Comparison of ENCODE assay signal across 40 cellular contexts in the genomic region with DNA sequence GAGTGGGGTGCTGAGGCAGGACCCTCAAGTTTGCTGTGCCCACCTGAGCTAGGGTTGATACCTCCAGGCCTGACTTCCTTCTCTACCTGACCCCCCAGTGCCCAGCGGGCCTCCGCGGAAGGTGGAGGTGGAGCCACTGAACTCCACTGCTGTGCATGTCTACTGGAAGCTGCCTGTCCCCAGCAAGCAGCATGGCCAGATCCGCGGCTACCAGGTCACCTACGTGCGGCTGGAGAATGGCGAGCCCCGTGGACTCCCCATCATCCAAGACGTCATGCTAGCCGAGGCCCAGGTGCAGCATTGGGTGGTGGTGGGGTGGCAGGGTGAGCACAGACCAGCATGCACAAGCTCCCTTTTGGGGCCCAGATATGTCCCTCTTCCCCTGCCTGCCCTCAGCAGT.
"Had no signal": no experiment of that assay in that cellular context is flagged by ENCODE, and none has a peak within 500 bp of the region (broad histone marks: within the 10 kb centered on the region; RNA-seq: fewer than 3 reads in every experiment).

No MANE protein-coding gene starts in this region.

- FAIRE-seq: astrocyte had no signal

- ATAC-seq: activated naive CD4-positive, alpha-beta T cell treated with anti-CD3 and anti-CD28 coated beads, Interleukin-2, amount 50 U/mL, for 72 hours; activated naive CD8-positive, alpha-beta T cell treated with anti-CD3 and anti-CD28 coated beads, Interleukin-2, amount 50 U/mL, for 24 hours; activated T-cell treated with anti-CD3 and anti-CD28 coated beads, Interleukin-2, amount 50 U/mL, for 4 hours; activated T-cell treated with anti-CD3 and anti-CD28 coated beads, Interleukin-2, amount 50 U/mL, for 72 hours; activated T-helper 17 cell treated with anti-CD3 and anti-CD28 coated beads, Interleukin-2, amount 50 U/mL, for 72 hours; body of pancreas had no signal

- H3K4me3 Mint-ChIP-seq: activated naive CD4-positive, alpha-beta T cell treated with anti-CD3 and anti-CD28 coated beads for 36 hours; activated naive CD4-positive, alpha-beta T cell treated with anti-CD3 and anti-CD28 coated beads, Interleukin-2, amount 10 ng/mL, durations not matched to agents 7 days and 5 days; activated naive CD4-positive, alpha-beta T cell treated with anti-CD3 and anti-CD28 coated beads, Interleukin-2, amount 50 U/mL, for 24 hours; activated naive CD8-positive, alpha-beta T cell; activated naive CD8-positive, alpha-beta T cell treated with anti-CD3 and anti-CD28 coated beads for 36 hours; activated naive CD8-positive, alpha-beta T cell treated with anti-CD3 and anti-CD28 coated beads, Interleukin-2, amount 10 ng/mL, durations not matched to agents 7 days and 5 days; activated naive CD8-positive, alpha-beta T cell treated with anti-CD3 and anti-CD28 coated beads, Interleukin-2, amount 50 U/mL, for 24 hours; activated T-cell treated with anti-CD3 and anti-CD28 coated beads, Interleukin-2, amount 50 U/mL, for 24 hours; activated T-cell treated with anti-CD3 and anti-CD28 coated beads, Interleukin-2, amount 50 U/mL, for 4 hours; activated T-cell treated with anti-CD3 and anti-CD28 coated beads, Interleukin-2, amount 50 U/mL, for 72 hours; activated T-helper 1 cell treated with anti-CD3 and anti-CD28 coated beads, Interleukin-12 subunit alpha, Interleukin-12 subunit beta, Interleukin-2, Interleukin-4 antibody, amounts not matched to agents 30 ng/mL and 10 ng/mL and 1 ng/mL, durations not matched to agents 14 hours and 24 hours and 36 hours; activated T-helper 17 cell treated with anti-CD3 and anti-CD28 coated beads, Interleukin-2, amount 50 U/mL, for 72 hours; brain; central memory CD8-positive, alpha-beta T cell had no signal

- H3K9me3 ChIP-seq: adrenal gland, ascending aorta, body of pancreas, breast epithelium had no signal

- H3K4me3 ChIP-seq: adrenal gland, ascending aorta, body of pancreas, breast epithelium, cardiac muscle cell had no signal

- H3K36me3 Mint-ChIP-seq: activated naive CD4-positive, alpha-beta T cell treated with anti-CD3 and anti-CD28 coated beads, Interleukin-2, amount 10 ng/mL, durations not matched to agents 7 days and 5 days; activated naive CD4-positive, alpha-beta T cell treated with anti-CD3 and anti-CD28 coated beads, Interleukin-2, amount 50 U/mL, for 24 hours; activated naive CD4-positive, alpha-beta T cell treated with anti-CD3 and anti-CD28 coated beads, Interleukin-2, amount 50 U/mL, for 72 hours; activated naive CD8-positive, alpha-beta T cell; activated naive CD8-positive, alpha-beta T cell treated with anti-CD3 and anti-CD28 coated beads for 36 hours; activated naive CD8-positive, alpha-beta T cell treated with anti-CD3 and anti-CD28 coated beads, Interleukin-2, amount 10 ng/mL, durations not matched to agents 7 days and 5 days had no signal

- H3K4me1 ChIP-seq: adrenal gland, ascending aorta, body of pancreas, breast epithelium had no signal

- H3K4me1 Mint-ChIP-seq: activated naive CD4-positive, alpha-beta T cell treated with anti-CD3 and anti-CD28 coated beads, Interleukin-2, amount 10 ng/mL, durations not matched to agents 7 days and 5 days; activated naive CD4-positive, alpha-beta T cell treated with anti-CD3 and anti-CD28 coated beads, Interleukin-2, amount 50 U/mL, for 24 hours; activated naive CD8-positive, alpha-beta T cell treated with anti-CD3 and anti-CD28 coated beads for 36 hours; activated naive CD8-positive, alpha-beta T cell treated with anti-CD3 and anti-CD28 coated beads, Interleukin-2, amount 10 ng/mL, durations not matched to agents 7 days and 5 days; activated naive CD8-positive, alpha-beta T cell treated with anti-CD3 and anti-CD28 coated beads, Interleukin-2, amount 50 U/mL, for 24 hours; brain; central memory CD8-positive, alpha-beta T cell had no signal

- H3K9me3 Mint-ChIP-seq: activated naive CD4-positive, alpha-beta T cell treated with anti-CD3 and anti-CD28 coated beads for 36 hours; activated naive CD4-positive, alpha-beta T cell treated with anti-CD3 and anti-CD28 coated beads, Interleukin-2, amount 10 ng/mL, durations not matched to agents 7 days and 5 days; activated naive CD4-positive, alpha-beta T cell treated with anti-CD3 and anti-CD28 coated beads, Interleukin-2, amount 50 U/mL, for 24 hours; activated naive CD4-positive, alpha-beta T cell treated with anti-CD3 and anti-CD28 coated beads, Interleukin-2, amount 50 U/mL, for 72 hours; activated naive CD8-positive, alpha-beta T cell treated with anti-CD3 and anti-CD28 coated beads for 36 hours; activated naive CD8-positive, alpha-beta T cell treated with anti-CD3 and anti-CD28 coated beads, Interleukin-2, amount 10 ng/mL, durations not matched to agents 7 days and 5 days; activated naive CD8-positive, alpha-beta T cell treated with anti-CD3 and anti-CD28 coated beads, Interleukin-2, amount 50 U/mL, for 24 hours; activated T-cell treated with anti-CD3 and anti-CD28 coated beads, Interleukin-2, amount 50 U/mL, for 24 hours; activated T-cell treated with anti-CD3 and anti-CD28 coated beads, Interleukin-2, amount 50 U/mL, for 4 hours; activated T-cell treated with anti-CD3 and anti-CD28 coated beads, Interleukin-2, amount 50 U/mL, for 72 hours; activated T-helper 1 cell treated with anti-CD3 and anti-CD28 coated beads, Interleukin-12 subunit alpha, Interleukin-12 subunit beta, Interleukin-2, Interleukin-4 antibody, amounts not matched to agents 30 ng/mL and 10 ng/mL and 1 ng/mL, durations not matched to agents 14 hours and 24 hours and 36 hours; activated T-helper 17 cell treated with anti-CD3 and anti-CD28 coated beads, Interleukin-2, amount 50 U/mL, for 72 hours; activated T-helper 2 cell treated with anti-CD3 and anti-CD28 coated beads, Interferon-gamma antibody, Interleukin-2, Interleukin-4, amounts not matched to agents 10 μg/mL and 5 μg/mL and 100 μg/mL, durations not matched to agents 14 hours and 24 hours and 36 hours; brain; central memory CD8-positive, alpha-beta T cell had no signal

- H3K27ac ChIP-seq: adrenal gland, ascending aorta, body of pancreas, brain microvascular endothelial cell, breast epithelium, cardiac muscle cell had no signal

- H3K27me3 ChIP-seq: adrenal gland, ascending aorta, body of pancreas, brain microvascular endothelial cell, breast epithelium, cardiac muscle cell had no signal

- H3K27ac Mint-ChIP-seq: activated naive CD4-positive, alpha-beta T cell treated with anti-CD3 and anti-CD28 coated beads for 36 hours; activated naive CD4-positive, alpha-beta T cell treated with anti-CD3 and anti-CD28 coated beads, Interleukin-2, amount 10 ng/mL, durations not matched to agents 7 days and 5 days; activated naive CD4-positive, alpha-beta T cell treated with anti-CD3 and anti-CD28 coated beads, Interleukin-2, amount 50 U/mL, for 24 hours; activated naive CD4-positive, alpha-beta T cell treated with anti-CD3 and anti-CD28 coated beads, Interleukin-2, amount 50 U/mL, for 72 hours; activated naive CD8-positive, alpha-beta T cell; activated naive CD8-positive, alpha-beta T cell treated with anti-CD3 and anti-CD28 coated beads for 36 hours; activated naive CD8-positive, alpha-beta T cell treated with anti-CD3 and anti-CD28 coated beads, Interleukin-2, amount 10 ng/mL, durations not matched to agents 7 days and 5 days; activated naive CD8-positive, alpha-beta T cell treated with anti-CD3 and anti-CD28 coated beads, Interleukin-2, amount 50 U/mL, for 24 hours; activated T-cell treated with anti-CD3 and anti-CD28 coated beads, Interleukin-2, amount 50 U/mL, for 24 hours; activated T-cell treated with anti-CD3 and anti-CD28 coated beads, Interleukin-2, amount 50 U/mL, for 72 hours; activated T-helper 1 cell treated with anti-CD3 and anti-CD28 coated beads, Interleukin-12 subunit alpha, Interleukin-12 subunit beta, Interleukin-2, Interleukin-4 antibody, amounts not matched to agents 30 ng/mL and 10 ng/mL and 1 ng/mL, durations not matched to agents 14 hours and 24 hours and 36 hours; activated T-helper 17 cell treated with anti-CD3 and anti-CD28 coated beads, Interleukin-2, amount 50 U/mL, for 72 hours; activated T-helper 2 cell treated with anti-CD3 and anti-CD28 coated beads, Interferon-gamma antibody, Interleukin-2, Interleukin-4, amounts not matched to agents 10 μg/mL and 5 μg/mL and 100 μg/mL, durations not matched to agents 14 hours and 24 hours and 36 hours; brain had no signal

- H3K27me3 Mint-ChIP-seq: activated naive CD4-positive, alpha-beta T cell treated with anti-CD3 and anti-CD28 coated beads, Interleukin-2, amount 10 ng/mL, durations not matched to agents 7 days and 5 days; activated naive CD4-positive, alpha-beta T cell treated with anti-CD3 and anti-CD28 coated beads, Interleukin-2, amount 50 U/mL, for 24 hours; activated naive CD8-positive, alpha-beta T cell; activated naive CD8-positive, alpha-beta T cell treated with anti-CD3 and anti-CD28 coated beads for 36 hours; activated naive CD8-positive, alpha-beta T cell treated with anti-CD3 and anti-CD28 coated beads, Interleukin-2, amount 50 U/mL, for 24 hours; activated T-cell treated with anti-CD3 and anti-CD28 coated beads, Interleukin-2, amount 50 U/mL, for 24 hours; activated T-helper 17 cell treated with anti-CD3 and anti-CD28 coated beads, Interleukin-2, amount 50 U/mL, for 72 hours; brain; central memory CD8-positive, alpha-beta T cell had no signal

- H3K36me3 ChIP-seq: adrenal gland, breast epithelium, cardiac muscle cell had no signal

- DNase-seq: activated effector memory CD4-positive, alpha-beta T cell treated with anti-CD3 and anti-CD28 coated beads, Interleukin-2, amount 50 U/mL, for 16 hours; activated effector memory CD4-positive, alpha-beta T cell treated with Interleukin-2 at 50 U/mL for 16 hours; activated gamma-delta T cell; activated gamma-delta T cell treated with Interleukin-2 at 50 U/mL for 16 hours; activated naive CD4-positive, alpha-beta T cell; activated naive CD4-positive, alpha-beta T cell treated with anti-CD3 and anti-CD28 coated beads for 36 hours; activated naive CD4-positive, alpha-beta T cell treated with anti-CD3 and anti-CD28 coated beads, Interleukin-2, amount 10 ng/mL, durations not matched to agents 7 days and 5 days; activated naive CD4-positive, alpha-beta T cell treated with anti-CD3 and anti-CD28 coated beads, Interleukin-2, amount 50 U/mL, for 16 hours; activated naive CD4-positive, alpha-beta T cell treated with Interleukin-2 at 50 U/mL for 16 hours; activated naive CD8-positive, alpha-beta T cell treated with anti-CD3 and anti-CD28 coated beads for 36 hours; activated naive CD8-positive, alpha-beta T cell treated with anti-CD3 and anti-CD28 coated beads, Interleukin-2, amount 10 ng/mL, durations not matched to agents 7 days and 5 days; activated naive CD8-positive, alpha-beta T cell treated with anti-CD3 and anti-CD28 coated beads, Interleukin-2, amount 50 U/mL, for 24 hours; activated T-cell treated with anti-CD3 and anti-CD28 coated beads for 4 hours; activated T-cell treated with anti-CD3 and anti-CD28 coated beads, Interleukin-2, amount 50 U/mL, for 1 hour; activated T-cell treated with anti-CD3 and anti-CD28 coated beads, Interleukin-2, amount 50 U/mL, for 24 hours; activated T-cell treated with anti-CD3 and anti-CD28 coated beads, Interleukin-2, amount 50 U/mL, for 4 hours; activated T-cell treated with anti-CD3 and anti-CD28 coated beads, Interleukin-2, amount 50 U/mL, for 48 hours; activated T-cell treated with anti-CD3 and anti-CD28 coated beads, Interleukin-2, amount 50 U/mL, for 72 hours; adrenal gland; amniotic stem cell; amygdala; anterior cingulate cortex; aorta; body of pancreas; brain microvascular endothelial cell; caudate nucleus; central memory CD4-positive, alpha-beta T cell; cerebellar nuclear complex had no signal
